In genomic region chr12:72491399-72491798, GRCh38 we compare ENCODE assay signal across 1 cellular context.
TF ChIP-seq lines count a peak whose summit lies in the region.

No MANE protein-coding gene starts in this region.

TF ChIP-seq in HepG2, 621 proteins besides CTCF, POLR2A, EP300 and RAD21 (continued from another document):
- TF ChIP-seq PRDM15 (CRISPR knock-in tag; IDR thresholded peaks at IDR 0.05) = no peak
- no peak for TF ChIP-seq ZNF124 (CRISPR knock-in tag; IDR thresholded peaks at IDR 0.05)
- TF ChIP-seq MATR3 (CRISPR knock-in tag; IDR thresholded peaks at IDR 0.05) = no peak
- TF ChIP-seq NR2F2 (IDR thresholded peaks at IDR 0.05; ENCODE audit: borderline replicate concordance, low read depth) = no peak
- TF ChIP-seq ZNF597 (CRISPR knock-in tag; IDR thresholded peaks at IDR 0.05) = no peak
- no peak for TF ChIP-seq HIC2 (CRISPR knock-in tag; IDR thresholded peaks at IDR 0.05; ENCODE audit: low read depth)
- no peak for TF ChIP-seq DNMT1 (CRISPR knock-in tag; IDR thresholded peaks at IDR 0.05)
- TF ChIP-seq SSRP1 (CRISPR knock-in tag; IDR thresholded peaks at IDR 0.05) = no peak
- no peak for TF ChIP-seq ZFAT (CRISPR knock-in tag; conservative IDR thresholded peaks at IDR 0.05)
- no peak for TF ChIP-seq ZNF333 (CRISPR knock-in tag; IDR thresholded peaks at IDR 0.05; ENCODE audit: borderline replicate concordance)
- no peak for TF ChIP-seq FOXA3 (CRISPR knock-in tag; IDR thresholded peaks at IDR 0.05)
